Comparison of ENCODE assay signal across 7 cellular contexts in the genomic region with DNA sequence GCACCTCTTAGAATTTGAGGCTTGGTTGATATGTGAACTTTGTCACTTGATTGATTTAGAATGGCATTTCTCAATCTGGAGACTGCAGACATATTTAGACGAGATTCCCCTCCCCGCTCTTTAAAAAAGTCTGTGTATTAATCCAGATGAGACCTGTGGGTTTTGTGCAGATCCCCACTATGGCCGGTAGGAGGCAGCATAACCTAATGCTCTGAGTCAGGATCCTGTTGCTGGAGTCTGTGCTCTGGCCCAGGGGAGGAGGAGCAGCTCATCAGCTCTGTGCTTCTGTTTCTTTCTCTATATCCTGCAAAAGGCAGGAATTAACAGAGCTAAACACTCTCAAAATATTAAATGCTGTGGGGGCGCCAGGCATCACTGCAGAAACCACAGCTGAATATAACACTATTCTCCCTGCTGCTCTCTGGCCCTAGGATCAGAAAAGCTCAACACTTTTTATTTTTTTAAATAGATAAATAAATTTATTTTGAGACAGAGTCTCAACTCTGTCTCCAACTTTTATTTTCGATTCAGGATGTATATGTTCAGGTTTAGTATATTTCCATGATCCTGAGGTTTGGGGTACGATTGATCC. TPM values are rescaled to one million over a fixed set of nuclear protein-coding genes. Genes with fewer than 3 reads are reported as not detected.
A peak's percentile ranks its signal among the peaks of the same experiment; 100 is the strongest.
DNase-seq lines count a peak whose midpoint lies in the region; ATAC-seq and TF ChIP-seq lines count a peak whose summit lies in the region.

No MANE protein-coding gene starts in this region.

- H3K4me3 ChIP-seq in GM12864 (ENCODE audit: low read depth, low read length): no peak overlapping the region

- H3K27me3 Mint-ChIP-seq in brain: peaks cover 3% of the 10 kb centered on the region

- TF ChIP-seq CTCF in GM12864 (IDR thresholded peaks at IDR 0.05; ENCODE audit: low read depth, low read length, missing control alignments): peak; percentile 96
- peak; percentile 88 to 94 for TF ChIP-seq CTCF in brain (conservative IDR thresholded peaks at IDR 0.05)

- no peaks in the 10 kb centered on the region for H3K4me1 Mint-ChIP-seq in brain

- H3K9me3 Mint-ChIP-seq in brain: peaks cover 0 to 7% (median 0%) of the 10 kb centered on the region in 5 experiments

- no peak overlapping the region for H3K4me3 Mint-ChIP-seq in brain

- H3K27ac Mint-ChIP-seq in brain: peak overlapping the region in 1 of 5 experiments; percentile 53

- ATAC-seq in HG02678 (IDR thresholded peaks at IDR 0.05; ENCODE audit: unreplicated experiment): peak; percentile 78

- peak; percentile 43 for DNase-seq in GM12864 (ENCODE audit: low read depth)
- DNase-seq in NCI-H1930 (lab: John Stamatoyannopoulos, UW): peak; percentile 30 to 43
- peak; percentile 97 for DNase-seq in T1000 (lab: John Stamatoyannopoulos, UW)
- DNase-seq in iPS-NIHi7 (ENCODE audit: extremely low spot score): peak; percentile 96
- peak; percentile 55 for DNase-seq in smooth muscle cell of the brain vasculature (ENCODE audit: low read depth, low spot score)

- H3K36me3 Mint-ChIP-seq in brain: no peaks in the 10 kb centered on the region

RNA-seq across cellular contexts. Expression of a gene that starts 23.9 kb away (rescaled TPM):
- polyA plus RNA-seq in brain (ENCODE audit: insufficient read depth, low read depth, low replicate concordance): 124 TPM

Comparison
In these comparisons a context has a peak if more than half of its experiments do, and no peak if none do; other contexts are left out.
1. DNase-seq: peak in every context shown above with its lines; median percentile 97 in T1000; 96 in iPS-NIHi7; 55 in smooth muscle cell of the brain vasculature; 43 in GM12864; 36 in NCI-H1930.